28 cellular contexts compared by ENCODE assay signal in genomic region chr17:59611503-59611902, GRCh38.
"Had no signal": no experiment of that assay in that cellular context is flagged by ENCODE, and none has a peak within 500 bp of the region (broad histone marks: within the 10 kb centered on the region; RNA-seq: fewer than 3 reads in every experiment).

No MANE protein-coding gene starts in this region.

- H3K4me3 ChIP-seq: neural progenitor cell, ovary, psoas muscle, skin epidermis, smooth muscle cell, spleen, suprapubic skin, testis, tibial artery, transverse colon, upper lobe of right lung, uterus had no signal

- H3K9me3 ChIP-seq: ovary, psoas muscle, spleen, suprapubic skin, testis, tibial artery, transverse colon, upper lobe of right lung, uterus had no signal

- H3K79me2 ChIP-seq: parathyroid adenoma had no signal

- H3K4me1 ChIP-seq: neural progenitor cell, parathyroid adenoma, psoas muscle, spleen, suprapubic skin, testis, tibial artery, upper lobe of right lung, uterus had no signal

- H2AFZ ChIP-seq: neural progenitor cell, parathyroid adenoma had no signal

- H3K27me3 ChIP-seq: neural progenitor cell, ovary, spleen, suprapubic skin, testis, tibial artery, transverse colon, upper lobe of right lung, uterus had no signal

- DNase-seq: natural killer cell; occipital lobe; ovary; posterior cingulate gyrus; psoas muscle; right cardiac atrium; spleen; stimulated activated CD4-positive, alpha-beta T cell treated with anti-CD3 and anti-CD28 coated beads, Interleukin-12 subunit alpha, Interleukin-12 subunit beta, amount 100 ng/mL, for 4 hours; stimulated activated CD4-positive, alpha-beta T cell treated with anti-CD3 and anti-CD28 coated beads, Interleukin-1b, Interleukin-23, amount 100 ng/mL, for 48 hours; stimulated activated CD4-positive, alpha-beta T cell treated with anti-CD3 and anti-CD28 coated beads, Interleukin-4, amount 100 ng/mL, for 1 hour; stimulated activated CD4-positive, alpha-beta T cell treated with anti-CD3 and anti-CD28 coated beads, Interleukin-4, amount 100 ng/mL, for 4 hours; stimulated activated CD8-positive, alpha-beta memory T cell treated with anti-CD3 and anti-CD28 coated beads, Interleukin-4, amount 100 ng/mL, for 48 hours; stimulated activated naive CD4-positive, alpha-beta T cell; stimulated activated naive CD8-positive, alpha-beta T cell treated with anti-CD3 and anti-CD28 coated beads, Interleukin-15, amount 100 ng/mL, for 72 hours; stimulated activated naive CD8-positive, alpha-beta T cell treated with anti-CD3 and anti-CD28 coated beads, Interleukin-15, Interleukin-2, amounts not matched to agents 100 U/mL and 50 U/mL, for 24 hours; substantia nigra; testis; tibial artery; transverse colon; upper lobe of right lung; uterus had no signal

- ATAC-seq: natural killer cell; psoas muscle; right cardiac atrium; sciatic nerve; stimulated activated memory B cell treated with anti-CD40 and anti-IgM and Interleukin-4, amounts not matched to agents 10 μg/mL and 1 μg/mL and 100 μg/mL, for 72 hours; stimulated activated naive CD8-positive, alpha-beta T cell treated with anti-CD3 and anti-CD28 coated beads, Interleukin-15, amount 100 ng/mL, for 72 hours; stimulated activated naive CD8-positive, alpha-beta T cell treated with anti-CD3 and anti-CD28 coated beads, Interleukin-15, Interleukin-2, amounts not matched to agents 100 U/mL and 50 U/mL, for 24 hours; upper lobe of right lung had no signal

- H3K9ac ChIP-seq: neural progenitor cell, parathyroid adenoma had no signal

- H3K4me2 ChIP-seq: neural progenitor cell, smooth muscle cell had no signal

- H3K36me3 ChIP-seq: ovary, uterus had no signal

- H3K27ac ChIP-seq: neural progenitor cell, ovary, parathyroid adenoma, psoas muscle, skin epidermis, spleen, suprapubic skin, testis, tibial artery, transverse colon, upper lobe of right lung, uterus had no signal
